Comparison of ENCODE assay signal across 25 cellular contexts in the genomic region with DNA sequence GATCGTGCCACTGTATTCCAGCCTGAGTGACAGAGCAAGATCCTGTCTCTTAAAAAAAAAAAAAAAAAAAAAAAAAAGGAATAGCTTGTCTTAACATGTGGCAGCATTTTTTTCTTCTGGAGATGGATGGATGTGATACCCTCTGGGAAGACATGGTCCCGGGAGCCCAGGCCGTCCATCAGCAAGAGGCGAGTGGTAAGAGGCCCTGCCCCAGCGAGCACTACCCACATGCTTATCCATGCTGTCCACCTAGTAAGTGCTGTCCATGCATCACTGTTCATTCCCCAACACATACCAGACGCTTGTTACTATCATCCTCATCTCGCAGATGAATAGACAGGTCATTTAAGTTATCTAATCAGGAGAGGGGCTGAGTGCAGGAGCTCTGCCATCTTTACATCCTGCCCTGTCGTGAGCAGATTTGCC. TPM values are rescaled to one million over a fixed set of nuclear protein-coding genes. Genes with fewer than 3 reads are reported as not detected.
"Had no signal": no experiment of that assay in that cellular context is flagged by ENCODE, and none has a peak within 500 bp of the region (broad histone marks: within the 10 kb centered on the region; RNA-seq: fewer than 3 reads in every experiment).

No MANE protein-coding gene starts in this region.

- H3K4me3 ChIP-seq: ascending aorta, dorsolateral prefrontal cortex, esophagus squamous epithelium, gastrocnemius medialis, thyroid gland had no signal

- H3K27me3 ChIP-seq: ascending aorta, brain microvascular endothelial cell, dorsolateral prefrontal cortex, esophagus squamous epithelium, gastrocnemius medialis, thyroid gland had no signal

- H3K27me3 Mint-ChIP-seq: activated naive CD4-positive, alpha-beta T cell treated with anti-CD3 and anti-CD28 coated beads, Interleukin-2, amount 50 U/mL, for 24 hours; stimulated activated naive CD8-positive, alpha-beta T cell treated with anti-CD3 and anti-CD28 coated beads, Interleukin-15, Interleukin-2, amounts not matched to agents 100 ng/mL and 50 ng/mL, for 24 hours had no signal

- H3K27ac ChIP-seq: ascending aorta, brain microvascular endothelial cell, esophagus squamous epithelium, gastrocnemius medialis, thyroid gland had no signal

- H3K36me3 ChIP-seq: ascending aorta, brain microvascular endothelial cell, esophagus squamous epithelium, gastrocnemius medialis, thyroid gland had no signal

- H3K9me3 Mint-ChIP-seq: activated CD4-positive, alpha-beta T cell treated with anti-CD3 and anti-CD28 coated beads, Interleukin-2, amount 10 ng/mL, durations not matched to agents 24 days and 14 days; activated CD8-positive, alpha-beta T cell treated with anti-CD3 and anti-CD28 coated beads for 36 hours; activated naive CD4-positive, alpha-beta T cell treated with anti-CD3 and anti-CD28 coated beads, Interleukin-2, amount 50 U/mL, for 24 hours; effector memory CD8-positive, alpha-beta T cell; naive B cell; neural crest cell; stimulated activated naive CD8-positive, alpha-beta T cell treated with anti-CD3 and anti-CD28 coated beads, Interleukin-15, Interleukin-2, amounts not matched to agents 100 ng/mL and 50 ng/mL, for 24 hours had no signal

- ATAC-seq: activated CD4-positive, CD25-positive, alpha-beta regulatory T cell treated with anti-CD3 and anti-CD28 coated beads, Interleukin-2, amount 50 U/mL, for 24 hours; activated CD8-positive, alpha-beta T cell treated with anti-CD3 and anti-CD28 coated beads for 36 hours; effector memory CD8-positive, alpha-beta T cell; gastrocnemius medialis had no signal

- H3K36me3 Mint-ChIP-seq: activated naive CD4-positive, alpha-beta T cell treated with anti-CD3 and anti-CD28 coated beads, Interleukin-2, amount 50 U/mL, for 24 hours; naive B cell had no signal

- H3K27ac Mint-ChIP-seq: activated CD4-positive, alpha-beta T cell treated with anti-CD3 and anti-CD28 coated beads, Interleukin-2, amount 10 ng/mL, durations not matched to agents 24 days and 14 days; activated CD8-positive, alpha-beta T cell treated with anti-CD3 and anti-CD28 coated beads for 36 hours; activated naive CD4-positive, alpha-beta T cell treated with anti-CD3 and anti-CD28 coated beads, Interleukin-2, amount 50 U/mL, for 24 hours; naive B cell; progenitor cell of endocrine pancreas; stimulated activated naive CD8-positive, alpha-beta T cell treated with anti-CD3 and anti-CD28 coated beads, Interleukin-15, Interleukin-2, amounts not matched to agents 100 ng/mL and 50 ng/mL, for 24 hours had no signal

- DNase-seq: activated CD4-positive, alpha-beta T cell treated with anti-CD3 and anti-CD28 coated beads, Interleukin-2, amount 10 ng/mL, durations not matched to agents 24 days and 14 days; activated CD8-positive, alpha-beta T cell treated with anti-CD3 and anti-CD28 coated beads for 36 hours; activated gamma-delta T cell treated with Interleukin-2 at 50 U/mL for 16 hours; activated T-cell treated with anti-CD3 and anti-CD28 coated beads, Interleukin-2, amount 50 U/mL, for 1 hour; brain microvascular endothelial cell; central memory CD4-positive, alpha-beta T cell; dorsolateral prefrontal cortex; effector memory CD8-positive, alpha-beta T cell; esophagus squamous epithelium; hypothalamus; mesenchymal stem cell; naive B cell; stimulated activated CD4-positive, alpha-beta T cell treated with anti-CD3 and anti-CD28 coated beads, Interleukin-12 subunit alpha, Interleukin-12 subunit beta, amount 100 ng/mL, for 4 hours; stimulated activated CD4-positive, alpha-beta T cell treated with anti-CD3 and anti-CD28 coated beads, Interleukin-4, amount 100 ng/mL, for 4 hours; substantia nigra; thyroid gland had no signal

- H3K9me3 ChIP-seq: ascending aorta, esophagus squamous epithelium, gastrocnemius medialis, thyroid gland had no signal

- H3K4me3 Mint-ChIP-seq: activated CD4-positive, alpha-beta T cell treated with anti-CD3 and anti-CD28 coated beads, Interleukin-2, amount 10 ng/mL, durations not matched to agents 24 days and 14 days; activated CD8-positive, alpha-beta T cell treated with anti-CD3 and anti-CD28 coated beads for 36 hours; activated naive CD4-positive, alpha-beta T cell treated with anti-CD3 and anti-CD28 coated beads, Interleukin-2, amount 50 U/mL, for 24 hours; effector memory CD8-positive, alpha-beta T cell; naive B cell; neural crest cell; stimulated activated naive CD8-positive, alpha-beta T cell treated with anti-CD3 and anti-CD28 coated beads, Interleukin-15, Interleukin-2, amounts not matched to agents 100 ng/mL and 50 ng/mL, for 24 hours had no signal

- H3K4me1 Mint-ChIP-seq: activated naive CD4-positive, alpha-beta T cell treated with anti-CD3 and anti-CD28 coated beads, Interleukin-2, amount 50 U/mL, for 24 hours; neural crest cell had no signal

- H3K4me1 ChIP-seq: ascending aorta, thyroid gland had no signal

RNA-seq across cellular contexts. Expression of gene KCP, which starts 35.0 kb away (rescaled TPM):
- total RNA-seq: activated CD8-positive, alpha-beta T cell treated with anti-CD3 and anti-CD28 coated beads for 36 hours; endothelial cell of umbilical vein had no signal
- polyA plus RNA-seq: endothelial cell of umbilical vein had no signal

RNA-seq across cellular contexts. Expression of gene FLNC, which starts 45.3 kb away (rescaled TPM):
- total RNA-seq: T-helper 2 cell treated with Interferon-gamma antibody and Interleukin-4, amounts not matched to agents 100 ng/mL and 5 ng/mL, for 36 hours had no signal
